29 cellular contexts compared by ENCODE assay signal in the genomic region with DNA sequence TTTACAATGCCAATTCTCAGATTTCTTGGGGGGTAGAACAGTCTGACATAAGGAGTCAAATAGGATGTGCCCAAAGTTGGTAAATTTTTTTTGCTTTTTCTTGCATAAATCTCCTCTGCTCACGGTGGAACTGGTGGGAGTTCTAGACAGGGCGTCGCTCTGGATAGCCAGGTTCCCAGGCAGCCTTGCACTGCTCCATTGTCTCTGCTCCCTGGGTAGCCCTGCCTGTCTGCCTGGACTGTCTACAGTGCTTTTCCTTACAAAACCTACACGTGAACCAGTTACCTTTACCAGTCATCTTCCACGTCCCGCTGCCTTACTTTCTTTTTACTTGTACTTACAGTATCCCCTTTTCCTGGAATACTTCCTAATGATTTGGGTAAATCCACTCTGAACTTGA.
DNase-seq lines count a peak whose midpoint lies in the region; ATAC-seq and TF ChIP-seq lines count a peak whose summit lies in the region.
"Had no signal": no experiment of that assay in that cellular context is flagged by ENCODE, and none has a peak within 500 bp of the region (broad histone marks: within the 10 kb centered on the region; RNA-seq: fewer than 3 reads in every experiment).

No MANE protein-coding gene starts in this region.

- no peak overlapping the region for H3K4me3 Mint-ChIP-seq in WTC11
- H3K4me3 Mint-ChIP-seq: activated CD4-positive, alpha-beta memory T cell treated with anti-CD3 and anti-CD28 coated beads for 36 hours; activated T-cell treated with anti-CD3 and anti-CD28 coated beads, Interleukin-2, amount 50 U/mL, for 72 hours; brain; immature natural killer cell; nephron; stimulated activated naive B cell treated with anti-CD40 and anti-IgM and Interleukin-4, amounts not matched to agents 10 μg/mL and 1 μg/mL and 100 μg/mL, for 72 hours had no signal

- H3K36me3 Mint-ChIP-seq in WTC11: no peaks in the 10 kb centered on the region

- no peaks in the 10 kb centered on the region for H3K9me3 ChIP-seq in upper lobe of right lung
- H3K9me3 ChIP-seq in colonic mucosa: no peaks in the 10 kb centered on the region
- H3K9me3 ChIP-seq: SK-N-SH, uterus had no signal

- no peak overlapping the region for H3K27ac ChIP-seq in upper lobe of right lung
- H3K27ac ChIP-seq in colonic mucosa: no peak overlapping the region
- H3K27ac ChIP-seq: hepatocyte, skin epidermis, uterus had no signal

- H3K27me3 Mint-ChIP-seq in WTC11 (ENCODE audit: low read depth): no peaks in the 10 kb centered on the region
- H3K27me3 Mint-ChIP-seq: activated CD4-positive, alpha-beta memory T cell treated with anti-CD3 and anti-CD28 coated beads for 36 hours; brain; stimulated activated naive B cell treated with anti-CD40 and anti-IgM and Interleukin-4, amounts not matched to agents 10 μg/mL and 1 μg/mL and 100 μg/mL, for 72 hours had no signal

- H3K27me3 ChIP-seq in upper lobe of right lung (no peaks in the 10 kb centered on the region), colonic mucosa (no peaks in the 10 kb centered on the region)
- H3K27me3 ChIP-seq: hepatocyte, uterus had no signal

- H3K4me1 ChIP-seq in upper lobe of right lung: no peaks in the 10 kb centered on the region
- no peaks in the 10 kb centered on the region for H3K4me1 ChIP-seq in colonic mucosa
- H3K4me1 ChIP-seq: uterus had no signal

- peaks cover 25% of the 10 kb centered on the region for H3K4me1 Mint-ChIP-seq in WTC11
- H3K4me1 Mint-ChIP-seq: nephron had no signal

- no peak overlapping the region for H3K9ac ChIP-seq in colonic mucosa (ENCODE audit: low read depth in 2 of 2, low read length in 2 of 2)
- H3K9ac ChIP-seq: SK-N-SH had no signal

- ATAC-seq in WTC11 (peak; percentile 94), upper lobe of right lung (peak; percentile 16), GM21786 (IDR thresholded peaks at IDR 0.05; ENCODE audit: unreplicated experiment) (no peak), GM18498 (IDR thresholded peaks at IDR 0.05; ENCODE audit: unreplicated experiment) (no peak)
- ATAC-seq: activated CD4-positive, CD25-positive, alpha-beta regulatory T cell treated with anti-CD3 and anti-CD28 coated beads, Interleukin-2, amount 50 U/mL, for 24 hours; activated T-cell treated with anti-CD3 and anti-CD28 coated beads, Interleukin-2, amount 50 U/mL, for 72 hours; K562; left colon; PC-3; stimulated activated naive B cell treated with anti-CD40 and anti-IgM and Interleukin-4, amounts not matched to agents 10 μg/mL and 1 μg/mL and 100 μg/mL, for 72 hours had no signal

- H3K27ac Mint-ChIP-seq in WTC11: peak overlapping the region; percentile 52; the same call in 1 of the 2 replicates
- H3K27ac Mint-ChIP-seq: activated CD4-positive, alpha-beta memory T cell treated with anti-CD3 and anti-CD28 coated beads for 36 hours; activated T-cell treated with anti-CD3 and anti-CD28 coated beads, Interleukin-2, amount 50 U/mL, for 72 hours; brain; immature natural killer cell; stimulated activated naive B cell treated with anti-CD40 and anti-IgM and Interleukin-4, amounts not matched to agents 10 μg/mL and 1 μg/mL and 100 μg/mL, for 72 hours had no signal

- no peak for TF ChIP-seq CTCF in WTC11 (IDR thresholded peaks at IDR 0.05)
- TF ChIP-seq CTCF in upper lobe of right lung (IDR thresholded peaks at IDR 0.05): no peak
- TF ChIP-seq CTCF in colonic mucosa (IDR thresholded peaks at IDR 0.05): no peak

- DNase-seq in NCI-H748 (lab: John Stamatoyannopoulos, UW; ENCODE audit: unreplicated experiment) (peak; percentile 48), NCI-H748 treated with DMSO at 0.1 percent for 48 hours (lab: John Stamatoyannopoulos, UW) (no peak), WTC11 (ENCODE audit: low spot score) (no peak), islet precursor cell (peak; percentile 67), upper lobe of right lung (no peak), colonic mucosa (no peak)
- DNase-seq: activated CD4-positive, alpha-beta memory T cell treated with anti-CD3 and anti-CD28 coated beads for 36 hours; activated naive CD4-positive, alpha-beta T cell treated with Interleukin-2 at 50 U/mL for 16 hours; activated T-cell treated with anti-CD3 and anti-CD28 coated beads, Interleukin-2, amount 50 U/mL, for 72 hours; cerebellar nuclear complex; DND-41; immature natural killer cell; left colon; mammary epithelial cell; NCI-H1092 treated with DMSO at 0.1 percent for 48 hours; NCI-H2029; NCI-H446; PC-3; SK-N-SH; stimulated activated naive B cell treated with anti-CD40 and anti-IgM and Interleukin-4, amounts not matched to agents 10 μg/mL and 1 μg/mL and 100 μg/mL, for 72 hours; uterus had no signal

- no peak overlapping the region for H3K4me3 ChIP-seq in upper lobe of right lung
- no peak overlapping the region for H3K4me3 ChIP-seq in colonic mucosa
- H3K4me3 ChIP-seq: hepatocyte, K562, skin epidermis, uterus had no signal

- H3K36me3 ChIP-seq in upper lobe of right lung: no peaks in the 10 kb centered on the region
- no peaks in the 10 kb centered on the region for H3K36me3 ChIP-seq in colonic mucosa
- H3K36me3 ChIP-seq: uterus had no signal

- H3K9me3 Mint-ChIP-seq in WTC11: peaks cover 3% of the 10 kb centered on the region; the same call in 1 of the 2 replicates
- H3K9me3 Mint-ChIP-seq: nephron had no signal

- POLR2A ChIA-PET in WTC11 (lab: Charles Lee): no interaction called here

- CTCF ChIA-PET in WTC11 (lab: Charles Lee): no interaction called here

- intact Hi-C loops in upper lobe of right lung (cut with DNase I): no loop called here
- intact Hi-C loops in colonic mucosa (cut with DNase I): no loop called here

TF ChIP-seq in WTC11, 78 proteins besides CTCF, POLR2A, EP300 and RAD21:
- TF ChIP-seq, protein P1, sequence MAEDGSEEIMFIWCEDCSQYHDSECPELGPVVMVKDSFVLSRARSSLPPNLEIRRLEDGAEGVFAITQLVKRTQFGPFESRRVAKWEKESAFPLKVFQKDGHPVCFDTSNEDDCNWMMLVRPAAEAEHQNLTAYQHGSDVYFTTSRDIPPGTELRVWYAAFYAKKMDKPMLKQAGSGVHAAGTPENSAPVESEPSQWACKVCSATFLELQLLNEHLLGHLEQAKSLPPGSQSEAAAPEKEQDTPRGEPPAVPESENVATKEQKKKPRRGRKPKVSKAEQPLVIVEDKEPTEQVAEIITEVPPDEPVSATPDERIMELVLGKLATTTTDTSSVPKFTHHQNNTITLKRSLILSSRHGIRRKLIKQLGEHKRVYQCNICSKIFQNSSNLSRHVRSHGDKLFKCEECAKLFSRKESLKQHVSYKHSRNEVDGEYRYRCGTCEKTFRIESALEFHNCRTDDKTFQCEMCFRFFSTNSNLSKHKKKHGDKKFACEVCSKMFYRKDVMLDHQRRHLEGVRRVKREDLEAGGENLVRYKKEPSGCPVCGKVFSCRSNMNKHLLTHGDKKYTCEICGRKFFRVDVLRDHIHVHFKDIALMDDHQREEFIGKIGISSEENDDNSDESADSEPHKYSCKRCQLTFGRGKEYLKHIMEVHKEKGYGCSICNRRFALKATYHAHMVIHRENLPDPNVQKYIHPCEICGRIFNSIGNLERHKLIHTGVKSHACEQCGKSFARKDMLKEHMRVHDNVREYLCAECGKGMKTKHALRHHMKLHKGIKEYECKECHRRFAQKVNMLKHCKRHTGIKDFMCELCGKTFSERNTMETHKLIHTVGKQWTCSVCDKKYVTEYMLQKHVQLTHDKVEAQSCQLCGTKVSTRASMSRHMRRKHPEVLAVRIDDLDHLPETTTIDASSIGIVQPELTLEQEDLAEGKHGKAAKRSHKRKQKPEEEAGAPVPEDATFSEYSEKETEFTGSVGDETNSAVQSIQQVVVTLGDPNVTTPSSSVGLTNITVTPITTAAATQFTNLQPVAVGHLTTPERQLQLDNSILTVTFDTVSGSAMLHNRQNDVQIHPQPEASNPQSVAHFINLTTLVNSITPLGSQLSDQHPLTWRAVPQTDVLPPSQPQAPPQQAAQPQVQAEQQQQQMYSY (CRISPR knock-in tag; IDR thresholded peaks at IDR 0.05): no peak
- TF ChIP-seq ELF4 (CRISPR knock-in tag; IDR thresholded peaks at IDR 0.05; ENCODE audit: low read depth) (no peak), ZNF263 (CRISPR knock-in tag; IDR thresholded peaks at IDR 0.05; ENCODE audit: low read depth) (no peak), ZBTB21 (CRISPR knock-in tag; IDR thresholded peaks at IDR 0.05; ENCODE audit: borderline replicate concordance) (no peak), IRF2 (CRISPR knock-in tag; IDR thresholded peaks at IDR 0.05; ENCODE audit: borderline replicate concordance, low read depth) (no peak), NFYB (CRISPR knock-in tag; conservative IDR thresholded peaks at IDR 0.05; ENCODE audit: low read depth) (no peak)
- TF ChIP-seq, protein P2, sequence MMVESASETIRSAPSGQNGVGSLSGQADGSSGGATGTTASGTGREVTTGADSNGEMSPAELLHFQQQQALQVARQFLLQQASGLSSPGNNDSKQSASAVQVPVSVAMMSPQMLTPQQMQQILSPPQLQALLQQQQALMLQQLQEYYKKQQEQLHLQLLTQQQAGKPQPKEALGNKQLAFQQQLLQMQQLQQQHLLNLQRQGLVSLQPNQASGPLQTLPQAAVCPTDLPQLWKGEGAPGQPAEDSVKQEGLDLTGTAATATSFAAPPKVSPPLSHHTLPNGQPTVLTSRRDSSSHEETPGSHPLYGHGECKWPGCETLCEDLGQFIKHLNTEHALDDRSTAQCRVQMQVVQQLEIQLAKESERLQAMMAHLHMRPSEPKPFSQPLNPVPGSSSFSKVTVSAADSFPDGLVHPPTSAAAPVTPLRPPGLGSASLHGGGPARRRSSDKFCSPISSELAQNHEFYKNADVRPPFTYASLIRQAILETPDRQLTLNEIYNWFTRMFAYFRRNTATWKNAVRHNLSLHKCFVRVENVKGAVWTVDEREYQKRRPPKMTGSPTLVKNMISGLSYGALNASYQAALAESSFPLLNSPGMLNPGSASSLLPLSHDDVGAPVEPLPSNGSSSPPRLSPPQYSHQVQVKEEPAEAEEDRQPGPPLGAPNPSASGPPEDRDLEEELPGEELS (CRISPR knock-in tag; IDR thresholded peaks at IDR 0.05): no peak
- TF ChIP-seq, protein P3, sequence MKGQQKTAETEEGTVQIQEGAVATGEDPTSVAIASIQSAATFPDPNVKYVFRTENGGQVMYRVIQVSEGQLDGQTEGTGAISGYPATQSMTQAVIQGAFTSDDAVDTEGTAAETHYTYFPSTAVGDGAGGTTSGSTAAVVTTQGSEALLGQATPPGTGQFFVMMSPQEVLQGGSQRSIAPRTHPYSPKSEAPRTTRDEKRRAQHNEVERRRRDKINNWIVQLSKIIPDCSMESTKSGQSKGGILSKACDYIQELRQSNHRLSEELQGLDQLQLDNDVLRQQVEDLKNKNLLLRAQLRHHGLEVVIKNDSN (CRISPR knock-in tag; IDR thresholded peaks at IDR 0.05): no peak

Comparison
In these comparisons a context has a peak if more than half of its experiments do, and no peak if none do; other contexts are left out.
1. DNase-seq: peak in NCI-H748 (single experiment) and islet precursor cell (single experiment); none in NCI-H748 treated with DMSO at 0.1 percent for 48 hours (single experiment), WTC11 (single experiment), upper lobe of right lung (single experiment) and colonic mucosa (single experiment).
2. ATAC-seq: peak in WTC11 (single experiment) and upper lobe of right lung (single experiment); none in GM21786 (single experiment) and GM18498 (single experiment).